Comparison of ENCODE assay signal across 20 cellular contexts in genomic region chr12:108311605-108312004, GRCh38. TPM values are rescaled to one million over a fixed set of nuclear protein-coding genes. Genes with fewer than 3 reads are reported as not detected.
"Had no signal": no experiment of that assay in that cellular context is flagged by ENCODE, and none has a peak within 500 bp of the region (broad histone marks: within the 10 kb centered on the region; RNA-seq: fewer than 3 reads in every experiment).

No MANE protein-coding gene starts in this region.

- FAIRE-seq: bronchial epithelial cell, endothelial cell of umbilical vein, kidney had no signal

- H3K9ac ChIP-seq: parathyroid adenoma had no signal

- H3K4me3 ChIP-seq: colonic mucosa, esophagus squamous epithelium, hepatocyte had no signal

- H3K9me3 Mint-ChIP-seq: activated naive CD8-positive, alpha-beta T cell treated with anti-CD3 and anti-CD28 coated beads, Interleukin-2, amount 50 U/mL, for 24 hours; activated T-helper 17 cell treated with anti-CD3 and anti-CD28 coated beads, Interleukin-2, amount 50 U/mL, for 72 hours had no signal

- H3K4me3 Mint-ChIP-seq: activated naive CD8-positive, alpha-beta T cell treated with anti-CD3 and anti-CD28 coated beads, Interleukin-2, amount 50 U/mL, for 24 hours; activated T-helper 17 cell treated with anti-CD3 and anti-CD28 coated beads, Interleukin-2, amount 50 U/mL, for 72 hours had no signal

- DNase-seq: activated CD4-positive, alpha-beta T cell treated with anti-CD3 and anti-CD28 coated beads, Interleukin-2, amount 50 U/mL, for 1 hour; activated naive CD4-positive, alpha-beta T cell treated with Interleukin-2 at 50 U/mL for 16 hours; activated naive CD8-positive, alpha-beta T cell treated with anti-CD3 and anti-CD28 coated beads, Interleukin-2, amount 50 U/mL, for 24 hours; aorta; colonic mucosa; effector CD4-positive, alpha-beta T cell; esophagus squamous epithelium; left ventricle myocardium superior; stimulated activated CD4-positive, alpha-beta T cell treated with anti-CD3 and anti-CD28 coated beads, Interleukin-4, amount 100 ng/mL, for 24 hours; stimulated activated naive CD4-positive, alpha-beta T cell treated with Interleukin-2 at 50 U/mL for 16 hours; T-helper 9 cell had no signal

- ATAC-seq: activated CD4-positive, CD25-positive, alpha-beta regulatory T cell treated with anti-CD3 and anti-CD28 coated beads, Interleukin-2, amount 50 U/mL, for 24 hours; activated naive CD8-positive, alpha-beta T cell treated with anti-CD3 and anti-CD28 coated beads, Interleukin-2, amount 50 U/mL, for 24 hours; activated T-helper 17 cell treated with anti-CD3 and anti-CD28 coated beads, Interleukin-2, amount 50 U/mL, for 72 hours had no signal

- H3K27ac ChIP-seq: colonic mucosa, parathyroid adenoma had no signal

- H3K4me1 ChIP-seq: colonic mucosa, parathyroid adenoma had no signal

- H3K79me2 ChIP-seq: hepatocyte, parathyroid adenoma had no signal

- H3K36me3 ChIP-seq: colonic mucosa, esophagus squamous epithelium had no signal

- H3K9me3 ChIP-seq: colonic mucosa, esophagus squamous epithelium had no signal

- H3K4me2 ChIP-seq: hepatocyte had no signal

- H3K27me3 ChIP-seq: colonic mucosa, hepatocyte had no signal

- H3K27me3 Mint-ChIP-seq: activated naive CD8-positive, alpha-beta T cell treated with anti-CD3 and anti-CD28 coated beads, Interleukin-2, amount 50 U/mL, for 24 hours had no signal

- H2AFZ ChIP-seq: hepatocyte, parathyroid adenoma had no signal

- H3K27ac Mint-ChIP-seq: activated naive CD8-positive, alpha-beta T cell treated with anti-CD3 and anti-CD28 coated beads, Interleukin-2, amount 50 U/mL, for 24 hours; activated T-helper 17 cell treated with anti-CD3 and anti-CD28 coated beads, Interleukin-2, amount 50 U/mL, for 72 hours had no signal

RNA-seq across cellular contexts. Expression of gene CMKLR1, which starts 27.5 kb away (rescaled TPM):
- total RNA-seq: activated T-helper 17 cell treated with anti-CD3 and anti-CD28 coated beads, Interleukin-2, amount 50 U/mL, for 72 hours; bronchial epithelial cell; endothelial cell of umbilical vein; renal cortical epithelial cell; SK-MEL-5 had no signal
